Comparison of ENCODE assay signal across 6 cellular contexts in genomic region chr3:114812541-114813238, GRCh38.
DNase-seq lines count a peak whose midpoint lies in the region; ATAC-seq, FAIRE-seq and TF ChIP-seq lines count a peak whose summit lies in the region.
"Not testable (repeated sequence)": the region's sequence is repeated elsewhere in the genome, so short reads cannot be mapped to it uniquely, and the experiment has no call there.

No MANE protein-coding gene starts in this region.

- 81 to 84% methylated on average over 8 to 38 of the region's 49 CpGs for WGBS in testis, 2 donors

- not testable (repeated sequence) for H3K9ac ChIP-seq in kidney (ENCODE audit: low read length in 2 of 2)

- not testable (repeated sequence) for H3K4me1 ChIP-seq in kidney (ENCODE audit: control insufficient read depth in 1 of 2, insufficient read depth in 1 of 2, low read depth in 1 of 2, low read length in 2 of 2); lower lobe of right lung; testis

- intact Hi-C loops in Right ventricle myocardium inferior (cut with DNase I); kidney (cut with DNase I); lower lobe of right lung (cut with DNase I); testis (cut with DNase I; ENCODE audit: low total_unique reads): not testable (repeated sequence)

- not testable (repeated sequence) for H3K36me3 Mint-ChIP-seq in WTC11

- not testable (repeated sequence) for H3K27me3 ChIP-seq in lower lobe of right lung (ENCODE audit: low read depth); testis

- DNase-seq in WTC11 (ENCODE audit: low spot score) (peak; percentile 19), activated gamma-delta T cell (lab: John Stamatoyannopoulos, UW) (peak; percentile 7), Right ventricle myocardium inferior (ENCODE audit: missing footprints) (peak; percentile 58), kidney (peak; percentile 68), lower lobe of right lung (peak; percentile 24), testis (peak; percentile 18)

- not testable (repeated sequence) for H3K4me3 Mint-ChIP-seq in WTC11

- not testable (repeated sequence) for ATAC-seq in WTC11, Right ventricle myocardium inferior, lower lobe of right lung

- not testable (repeated sequence) for H3K27ac ChIP-seq in kidney (ENCODE audit: low read depth in 2 of 2, low read length in 2 of 2); lower lobe of right lung; testis

- H3K27me3 Mint-ChIP-seq in WTC11 (ENCODE audit: low read depth), result not testable (repeated sequence)

- not testable (repeated sequence) for FAIRE-seq in kidney (lab: Jason Lieb, UNC)

- CTCF ChIA-PET in WTC11 (lab: Charles Lee), result not testable (repeated sequence)

- TF ChIP-seq CTCF in WTC11 (IDR thresholded peaks at IDR 0.05); kidney (IDR thresholded peaks at IDR 0.05; ENCODE audit: borderline replicate concordance, extremely low read depth, insufficient read depth); lower lobe of right lung (IDR thresholded peaks at IDR 0.05); testis (IDR thresholded peaks at IDR 0.05): not testable (repeated sequence)

- not testable (repeated sequence) for H3K27ac Mint-ChIP-seq in WTC11

- H3K4me3 ChIP-seq in kidney (ENCODE audit: low read length in 2 of 2); lower lobe of right lung: not testable (repeated sequence)
- H3K4me3 ChIP-seq in testis, result peak overlapping the region; percentile 5 to 36

- H3K9me3 Mint-ChIP-seq in WTC11, result not testable (repeated sequence)

- H3K4me1 Mint-ChIP-seq in WTC11, result not testable (repeated sequence)

- TF ChIP-seq POLR2A in testis (IDR thresholded peaks at IDR 0.05), result not testable (repeated sequence)

- not testable (repeated sequence) for H3K36me3 ChIP-seq in kidney (ENCODE audit: control insufficient read depth in 1 of 2, insufficient read depth in 2 of 2, low read length in 2 of 2); lower lobe of right lung; testis (ENCODE audit: low read depth, missing control alignments)

- not testable (repeated sequence) for H3K9me3 ChIP-seq in kidney (ENCODE audit: control insufficient read depth in 1 of 2, low read length in 2 of 2); lower lobe of right lung; testis

- POLR2A ChIA-PET in WTC11 (lab: Charles Lee), result not testable (repeated sequence)

Comparison
In these comparisons a context has a peak if more than half of its experiments do, and no peak if none do; other contexts are left out.
1. DNase-seq: peak in every context shown above with its lines; median percentile 68 in kidney; 58 in Right ventricle myocardium inferior; 24 in lower lobe of right lung; 19 in WTC11; 18 in testis; 7 in activated gamma-delta T cell.